In genomic region chr11:57649826-57650738, GRCh38 we compare ENCODE assay signal across 8 cellular contexts. TPM values are rescaled to one million over a fixed set of nuclear protein-coding genes. Genes with fewer than 3 reads are reported as not detected.
DNase-seq lines count a peak whose midpoint lies in the region; ATAC-seq and TF ChIP-seq lines count a peak whose summit lies in the region.

A gene with protein sequence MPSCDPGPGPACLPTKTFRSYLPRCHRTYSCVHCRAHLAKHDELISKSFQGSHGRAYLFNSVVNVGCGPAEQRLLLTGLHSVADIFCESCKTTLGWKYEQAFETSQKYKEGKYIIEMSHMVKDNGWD (minus strand): TSS chr11:57649912. CDS start chr11:57647107, 2,805 bp downstream.

- H3K4me3 ChIP-seq in ACC112 (ENCODE audit: low read depth, low read length) (peak within 1 kb of the TSS; percentile 76), HFF-Myc (replicated peaks; ENCODE audit: low read depth, low read length) (peak within 1 kb of the TSS; percentile 32)

- DNase-seq in HFF-Myc (ENCODE audit: extremely low read depth, low read depth) (no peak), T-helper 22 cell (ENCODE audit: low read depth) (peak; percentile 72), astrocyte of the hippocampus (ENCODE audit: low read depth, low spot score) (peak; percentile 90), hepatic stellate cell (ENCODE audit: low spot score) (peak; percentile 88), sciatic nerve (ENCODE audit: low spot score) (peak; percentile 74), GM19238 (ENCODE audit: insufficient read length, low spot score) (no peak)

- intact Hi-C loops in sciatic nerve (cut with DNase I): loop anchor here (10.0 kb wide), 1 partner anchor 315 kb away; the partner anchor contains the start of genes P2RX3 and SSRP1

- H3K36me3 ChIP-seq in ACC112 (ENCODE audit: insufficient read depth, low read length): no peaks in the 10 kb centered on the region

- peak within 1 kb of the TSS; percentile 10; the same call in 1 of the 2 replicates for H3K27ac ChIP-seq in ACC112 (ENCODE audit: low read depth, low read length)

- H3K4me1 ChIP-seq in ACC112 (ENCODE audit: control insufficient read depth, insufficient read depth, low read length, unreplicated experiment): peaks cover 53% of the 10 kb centered on the region

- H2AFZ ChIP-seq in ACC112 (ENCODE audit: low read length, unreplicated experiment): no peak within 1 kb of the TSS

- H3K79me2 ChIP-seq in ACC112 (ENCODE audit: control insufficient read depth, insufficient read depth, low read length, unreplicated experiment): no peaks in the 10 kb centered on the region

- no peak for TF ChIP-seq CTCF in HFF-Myc (IDR thresholded peaks at IDR 0.05; ENCODE audit: low read depth, low read length, missing control alignments)

- peaks cover 5% of the 10 kb centered on the region; the same call in 1 of the 2 replicates for H3K27me3 ChIP-seq in ACC112 (ENCODE audit: insufficient read depth, low read length)

- peak; percentile 69 for ATAC-seq in sciatic nerve
- no peak for ATAC-seq in HG02970 (IDR thresholded peaks at IDR 0.05; ENCODE audit: low FRiP score, unreplicated experiment)

RNA-seq across cellular contexts. Expression of the gene that starts here (rescaled TPM):
- total RNA-seq in sciatic nerve: 2.1 TPM

Comparison
In these comparisons a context has a peak if more than half of its experiments do, and no peak if none do; other contexts are left out.
1. DNase-seq: peak in T-helper 22 cell (single experiment), astrocyte of the hippocampus (single experiment), hepatic stellate cell (single experiment) and sciatic nerve (single experiment); none in HFF-Myc (single experiment) and GM19238 (single experiment).